1 cellular context compared by ENCODE assay signal in genomic region chr6:138782243-138782642, GRCh38.
TF ChIP-seq lines count a peak whose summit lies in the region.

No MANE protein-coding gene starts in this region.

TF ChIP-seq in IMR-90, 13 proteins besides CTCF, POLR2A, EP300 and RAD21:
- peak; percentile 70 for TF ChIP-seq NFE2L2 (IDR thresholded peaks at IDR 0.05; ENCODE audit: low read depth, low read length)
- no peak for TF ChIP-seq SMC3 (IDR thresholded peaks at IDR 0.05; ENCODE audit: low read depth, low read length)
- TF ChIP-seq MAFK (IDR thresholded peaks at IDR 0.05; ENCODE audit: low read depth, low read length) = peak; percentile 94
